Comparison of ENCODE assay signal across 9 cellular contexts in genomic region chr17:75515229-75515522, GRCh38. TPM values are rescaled to one million over a fixed set of nuclear protein-coding genes. Genes with fewer than 3 reads are reported as not detected.
DNase-seq lines count a peak whose midpoint lies in the region; ATAC-seq, FAIRE-seq and TF ChIP-seq lines count a peak whose summit lies in the region.
"Had no signal": no experiment of that assay in that cellular context is flagged by ENCODE, and none has a peak within 500 bp of the region (broad histone marks: within the 10 kb centered on the region; RNA-seq: fewer than 3 reads in every experiment).

No MANE protein-coding gene starts in this region.

- peaks cover 17% of the 10 kb centered on the region for H3K79me2 ChIP-seq in MM.1S (ENCODE audit: low read length)

- intact Hi-C loops in Calu3 (cut with micrococcal nuclease; ENCODE audit: unreplicated experiment), result loop anchor here (5.0 kb wide), 2 partner anchors 72 to 88 kb away; partner anchors contain the start of gene MYO15B
- intact Hi-C loops in pancreas (cut with DNase I), result no loop called here

- CTCF ChIA-PET in Calu3 (lab: Charles Lee), result interaction anchor here (0.9 kb wide), 1 partner anchor 10 kb away, joined by 4 read pairs; the partner anchor contains the start of gene LLGL2

- TF ChIP-seq CTCF in Calu3 (IDR thresholded peaks at IDR 0.05; ENCODE audit: unreplicated experiment), result no peak
- TF ChIP-seq CTCF in MM.1S (IDR thresholded peaks at IDR 0.05; ENCODE audit: low read length), result no peak
- TF ChIP-seq CTCF in endodermal cell (conservative IDR thresholded peaks at IDR 0.05), result no peak
- TF ChIP-seq CTCF in pancreas (IDR thresholded peaks at IDR 0.05), result no peak

- no peak for ATAC-seq in pancreas
- ATAC-seq in esophagus mucosa, result no peak

- H3K9ac ChIP-seq in MM.1S (ENCODE audit: low read length) (peak overlapping the region; percentile 38; the same call in 1 of the 2 replicates), endodermal cell (ENCODE audit: extremely low read depth, low read length, poor library complexity, severe bottlenecking) (peak overlapping the region; percentile 90)

- H3K36me3 ChIP-seq in MM.1S (replicated peaks; ENCODE audit: insufficient read depth, low read length) (no peaks in the 10 kb centered on the region), endodermal cell (ENCODE audit: control insufficient read depth, insufficient read depth, low read length) (peaks cover 17% of the 10 kb centered on the region), pancreas (no peaks in the 10 kb centered on the region)

- H3K4me1 ChIP-seq in MM.1S (ENCODE audit: low read length) (peaks cover 13% of the 10 kb centered on the region), endodermal cell (ENCODE audit: control insufficient read depth, insufficient read depth, low read length) (peaks cover 7% of the 10 kb centered on the region), pancreas (peaks cover 11 to 34% (median 19%) of the 10 kb centered on the region in 3 donors)

- no peak for FAIRE-seq in pancreas (lab: Jason Lieb, UNC)

- no peaks in the 10 kb centered on the region for H4K20me1 ChIP-seq in MM.1S (ENCODE audit: insufficient read depth, low read length)

- DNase-seq in Calu3 (no peak), MM.1S (no peak), endodermal cell (no peak), pancreas (peak in 1 of 6 donors; percentile 71), GM19238 (ENCODE audit: insufficient read length, low spot score) (no peak)
- DNase-seq in activated CD4-positive, CD25-positive, alpha-beta regulatory T cell treated with anti-CD3 and anti-CD28 coated beads, Interleukin-2, amount 50 U/mL, for 72 hours, result no peak
- no peak for DNase-seq in NK-92 treated with Interleukin-12 subunit alpha and Interleukin-12 subunit beta, amount 100 ng/mL, for 24 hours (lab: John Stamatoyannopoulos, UW)

- H3K36me3 Mint-ChIP-seq in Calu3 (ENCODE audit: insufficient read depth, unreplicated experiment) (peaks cover 69% of the 10 kb centered on the region), endodermal cell (ENCODE audit: low read depth) (peaks cover 28% of the 10 kb centered on the region)
- H3K36me3 Mint-ChIP-seq: naive B cell had no signal

- 0% methylated on average over 29 of the region's 29 CpGs; no CpG with 5 or more reads in 1 of the 2 experiments for WGBS in endodermal cell (ENCODE audit: insufficient coverage in 1 of 2, insufficient read length in 1 of 2), 2 experiments
- 0 to 1% methylated on average over 6 to 29 of the region's 29 CpGs for WGBS in pancreas, 2 donors

- H3K4me3 Mint-ChIP-seq in Calu3 (ENCODE audit: low read depth, unreplicated experiment) (peak overlapping the region; percentile 77), endodermal cell (peak overlapping the region; percentile 70)

- H2AFZ ChIP-seq in MM.1S (ENCODE audit: low read length), result peak overlapping the region; percentile 79

- no peaks in the 10 kb centered on the region for H3K9me2 ChIP-seq in MM.1S (replicated peaks; ENCODE audit: insufficient read depth, low read length)

- no peaks in the 10 kb centered on the region for H3K9me3 Mint-ChIP-seq in Calu3 (ENCODE audit: low read depth, unreplicated experiment)
- H3K9me3 Mint-ChIP-seq in endodermal cell, result no peaks in the 10 kb centered on the region
- H3K9me3 Mint-ChIP-seq: naive B cell had no signal

- no TSS peak for BruUV-seq in Calu3 (replicated peaks; lab: Mats Ljungman, UMichigan)

- peak overlapping the region; percentile 63 for H3K4me3 ChIP-seq in MM.1S (ENCODE audit: low read length)
- H3K4me3 ChIP-seq in endodermal cell (ENCODE audit: low read length), result peak overlapping the region; percentile 91
- peak overlapping the region; percentile 67 to 98 (median 90) for H3K4me3 ChIP-seq in pancreas

- peaks cover 7% of the 10 kb centered on the region; the same call in 1 of the 2 replicates for H3F3A ChIP-seq in MM.1S (ENCODE audit: insufficient read depth, low read length)

- no peaks in the 10 kb centered on the region for H3K27me3 ChIP-seq in MM.1S (replicated peaks; ENCODE audit: insufficient read depth, low read length)
- H3K27me3 ChIP-seq in endodermal cell (ENCODE audit: control insufficient read depth, insufficient read depth, low read length, poor library complexity, severe bottlenecking), result no peaks in the 10 kb centered on the region
- no peaks in the 10 kb centered on the region for H3K27me3 ChIP-seq in pancreas

- H3K4me2 ChIP-seq in MM.1S (ENCODE audit: low read depth, low read length), result peak overlapping the region; percentile 87; the same call in 1 of the 2 replicates

- H3K9me3 ChIP-seq in MM.1S (replicated peaks; ENCODE audit: insufficient read depth, low read length) (no peaks in the 10 kb centered on the region), endodermal cell (ENCODE audit: control insufficient read depth, low read length) (no peaks in the 10 kb centered on the region), pancreas (no peaks in the 10 kb centered on the region)

- no peak overlapping the region for H3K27ac ChIP-seq in MM.1S (ENCODE audit: low read length)
- H3K27ac ChIP-seq in endodermal cell (ENCODE audit: low read depth, low read length), result peak overlapping the region; percentile 70
- H3K27ac ChIP-seq in pancreas, result peak overlapping the region; percentile 48 to 75 (median 62)

- H3K27ac Mint-ChIP-seq in Calu3 (ENCODE audit: unreplicated experiment) (no peak overlapping the region), endodermal cell (no peak overlapping the region)

- H3K4me1 Mint-ChIP-seq in Calu3 (ENCODE audit: low read depth, unreplicated experiment), result peaks cover 38% of the 10 kb centered on the region
- no peaks in the 10 kb centered on the region for H3K4me1 Mint-ChIP-seq in endodermal cell

- no peaks in the 10 kb centered on the region for H3K27me3 Mint-ChIP-seq in Calu3 (ENCODE audit: unreplicated experiment)
- no peaks in the 10 kb centered on the region for H3K27me3 Mint-ChIP-seq in endodermal cell (ENCODE audit: insufficient read depth)
- H3K27me3 Mint-ChIP-seq: naive B cell had no signal

RNA-seq across cellular contexts. Expression of gene CASKIN2, which starts 0.2 kb away (rescaled TPM):
- total RNA-seq in Calu3 (2022) (30.0 and 30.4 TPM in 2 replicates), endodermal cell (10 to 100 TPM; 26.4 to 31.0 TPM), pancreas (10 to 100 TPM; 12.2 to 20.7 (median 13.2) TPM), esophagus mucosa (13.9 TPM)
- 14.9 TPM for polyA plus RNA-seq in endodermal cell (2013, experiment 1 of 2)
- polyA plus RNA-seq in endodermal cell (2013, experiment 2 of 2), result 11.8 TPM
- polyA plus RNA-seq in pancreas, result 10 to 100 TPM; 12.1 to 14.7 TPM

RNA-seq across cellular contexts. Expression of gene TSEN54, which starts 1.2 kb away (rescaled TPM):
- 52.1 and 55.4 TPM in 2 replicates for total RNA-seq in Calu3 (2022)
- 10 to 100 TPM; 37.7 to 39.1 TPM for total RNA-seq in endodermal cell
- polyA plus RNA-seq in endodermal cell (2013, experiment 1 of 2), result 30.2 TPM
- 32.7 TPM for polyA plus RNA-seq in endodermal cell (2013, experiment 2 of 2)
- 10 to 100 TPM; 14.9 to 20.0 (median 19.1) TPM for total RNA-seq in pancreas
- polyA plus RNA-seq in pancreas, result 100 to 1,000 TPM in 1 of 2 donors, 10 to 100 TPM in 1; 55.1 to 105 TPM
- 23.2 TPM for total RNA-seq in esophagus mucosa

RNA-seq across cellular contexts. Expression of gene LLGL2, which starts 10.3 kb away (rescaled TPM):
- total RNA-seq in Calu3 (2022), result 208 and 251 TPM in 2 replicates
- total RNA-seq in endodermal cell, result 100 to 1,000 TPM; 128 to 149 TPM
- polyA plus RNA-seq in endodermal cell (2013, experiment 1 of 2), result 20.2 TPM
- polyA plus RNA-seq in endodermal cell (2013, experiment 2 of 2), result 16.5 TPM
- 100 to 1,000 TPM in 3 of 6 donors, 10 to 100 TPM in 3; 87.8 to 130 (median 101) TPM for total RNA-seq in pancreas
- 100 to 1,000 TPM; 286 to 296 TPM for polyA plus RNA-seq in pancreas
- 82.1 TPM for total RNA-seq in esophagus mucosa

RNA-seq across cellular contexts. Expression of gene TMEM94, which starts 58.7 kb away (rescaled TPM):
- total RNA-seq in Calu3 (2022) (55.0 and 63.4 TPM in 2 replicates), endodermal cell (100 to 1,000 TPM in 1 of 2 donors, 10 to 100 TPM in 1; 96.0 to 106 TPM), pancreas (10 to 100 TPM; 29.9 to 53.3 (median 34.9) TPM), esophagus mucosa (36.2 TPM)
- polyA plus RNA-seq in endodermal cell (2013, experiment 1 of 2), result 90.8 TPM
- 82.1 TPM for polyA plus RNA-seq in endodermal cell (2013, experiment 2 of 2)
- 10 to 100 TPM; 55.4 to 64.9 TPM for polyA plus RNA-seq in pancreas
